Comparison of ENCODE assay signal across 2 cellular contexts in the genomic region with DNA sequence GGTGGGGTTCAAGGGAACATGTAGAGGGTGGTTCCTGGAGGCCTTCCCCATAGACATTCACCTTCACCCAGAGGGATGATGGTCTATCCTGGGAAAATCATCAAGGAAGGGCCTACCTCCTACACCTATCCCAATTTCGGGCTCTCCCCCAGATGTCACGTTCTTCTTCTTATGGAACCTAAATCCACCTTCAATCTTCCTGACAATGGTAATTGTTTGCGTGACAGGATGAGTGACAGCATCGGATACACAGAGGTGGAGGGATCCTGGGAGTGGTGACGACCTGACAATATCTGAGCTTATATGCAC.
TF ChIP-seq lines count a peak whose summit lies in the region.

No MANE protein-coding gene starts in this region.

TF ChIP-seq in GM23338, 12 proteins besides CTCF, POLR2A, EP300 and RAD21:
- TF ChIP-seq ZNF462 (CRISPR knock-in tag; IDR thresholded peaks at IDR 0.05) (no peak), STAT1 (IDR thresholded peaks at IDR 0.05; ENCODE audit: unreplicated experiment) (no peak), ZNF331 (CRISPR knock-in tag; IDR thresholded peaks at IDR 0.05; ENCODE audit: low read depth) (no peak), JUNB (IDR thresholded peaks at IDR 0.05; ENCODE audit: unreplicated experiment) (no peak), REST (IDR thresholded peaks at IDR 0.05; ENCODE audit: unreplicated experiment) (no peak)
TF ChIP-seq in GM23338: peak in this region for 0.

TF ChIP-seq in IMR-90, 13 proteins besides CTCF, POLR2A, EP300 and RAD21:
- TF ChIP-seq CEBPB (IDR thresholded peaks at IDR 0.05; ENCODE audit: low read depth, low read length) (no peak), MAZ (IDR thresholded peaks at IDR 0.05; ENCODE audit: borderline replicate concordance, low read depth, low read length) (no peak), SMC3 (IDR thresholded peaks at IDR 0.05; ENCODE audit: low read depth, low read length) (no peak), BHLHE40 (IDR thresholded peaks at IDR 0.05; ENCODE audit: low read depth, low read length) (no peak)
